ENCODE assay signal across 13 cellular contexts in genomic region chr15:73952171-73952912, GRCh38. TPM values are rescaled to one million over a fixed set of nuclear protein-coding genes. Genes with fewer than 3 reads are reported as not detected.
DNase-seq lines count a peak whose midpoint lies in the region; ATAC-seq and TF ChIP-seq lines count a peak whose summit lies in the region.
"Had no signal": no experiment of that assay in that cellular context is flagged by ENCODE, and none has a peak within 500 bp of the region (broad histone marks: within the 10 kb centered on the region; RNA-seq: fewer than 3 reads in every experiment).

No MANE protein-coding gene starts in this region.

- DNase-seq in activated CD8-positive, alpha-beta memory T cell treated with anti-CD3 and anti-CD28 coated beads, Interleukin-2, amount 10 ng/mL, durations not matched to agents 7 days and 5 days, result no peak
- no peak for DNase-seq in activated CD8-positive, alpha-beta memory T cell treated with anti-CD3 and anti-CD28 coated beads for 24 hours
- no peak for DNase-seq in esophagus squamous epithelium (lab: John Stamatoyannopoulos, UW)
- DNase-seq in neural progenitor cell (ENCODE audit: low spot score), result no peak
- DNase-seq in tibial artery, result peak in 1 of 2 donors; percentile 72
- no peak for DNase-seq in HK-2 (ENCODE audit: unreplicated experiment)
- DNase-seq in GM10266 (ENCODE audit: extremely low spot score), result no peak
- DNase-seq: activated T-cell treated with anti-CD3 and anti-CD28 coated beads, Interleukin-2, amount 50 U/mL, for 24 hours; foreskin melanocyte; NCI-H2171 treated with DMSO at 0.1 percent for 48 hours had no signal

- peaks cover 0 to 18% (median 0%) of the 10 kb centered on the region in 3 donors for H3K36me3 ChIP-seq in esophagus squamous epithelium
- no peaks in the 10 kb centered on the region for H3K36me3 ChIP-seq in neural progenitor cell
- H3K36me3 ChIP-seq in tibial artery, result peaks cover 12 to 26% (median 25%) of the 10 kb centered on the region in 3 donors

- H3K79me2 ChIP-seq in neural progenitor cell (ENCODE audit: low read depth), result no peaks in the 10 kb centered on the region

- peak overlapping the region; percentile 35 for H3K27ac Mint-ChIP-seq in activated CD8-positive, alpha-beta memory T cell treated with anti-CD3 and anti-CD28 coated beads, Interleukin-2, amount 10 ng/mL, durations not matched to agents 7 days and 5 days
- H3K27ac Mint-ChIP-seq in neural progenitor cell, result peak overlapping the region; percentile 76
- H3K27ac Mint-ChIP-seq: activated T-cell treated with anti-CD3 and anti-CD28 coated beads, Interleukin-2, amount 50 U/mL, for 24 hours had no signal

- WGBS in esophagus squamous epithelium, 2 donors, result 83 to 88% methylated on average over 6 to 10 of the region's 21 CpGs

- H3K27ac ChIP-seq in esophagus squamous epithelium (peak overlapping the region; percentile 75 to 98 (median 89)), neural progenitor cell (no peak overlapping the region), tibial artery (peak overlapping the region; percentile 95 to 97)

- H2AFZ ChIP-seq in neural progenitor cell (replicated peaks), result no peak overlapping the region

- H3K4me3 Mint-ChIP-seq in activated CD8-positive, alpha-beta memory T cell treated with anti-CD3 and anti-CD28 coated beads, Interleukin-2, amount 10 ng/mL, durations not matched to agents 7 days and 5 days, result no peak overlapping the region
- H3K4me3 Mint-ChIP-seq in neural progenitor cell, result peak overlapping the region; percentile 52
- H3K4me3 Mint-ChIP-seq: activated T-cell treated with anti-CD3 and anti-CD28 coated beads, Interleukin-2, amount 50 U/mL, for 24 hours had no signal

- no peak for TF ChIP-seq CTCF in esophagus squamous epithelium (IDR thresholded peaks at IDR 0.05)
- no peak for TF ChIP-seq CTCF in neural progenitor cell (IDR thresholded peaks at IDR 0.05)
- TF ChIP-seq CTCF in tibial artery (IDR thresholded peaks at IDR 0.05), result no peak
- no peak for TF ChIP-seq CTCF in GM10266 (IDR thresholded peaks at IDR 0.05; ENCODE audit: control insufficient read depth, insufficient read depth, low read depth, missing control alignments)

- no peaks in the 10 kb centered on the region for H3K9me3 ChIP-seq in esophagus squamous epithelium
- H3K9me3 ChIP-seq in neural progenitor cell (ENCODE audit: low read depth), result no peaks in the 10 kb centered on the region
- no peaks in the 10 kb centered on the region for H3K9me3 ChIP-seq in tibial artery

- H3K9me3 Mint-ChIP-seq in activated CD8-positive, alpha-beta memory T cell treated with anti-CD3 and anti-CD28 coated beads, Interleukin-2, amount 10 ng/mL, durations not matched to agents 7 days and 5 days (ENCODE audit: low read depth), result no peaks in the 10 kb centered on the region
- no peaks in the 10 kb centered on the region for H3K9me3 Mint-ChIP-seq in neural progenitor cell
- H3K9me3 Mint-ChIP-seq: activated T-cell treated with anti-CD3 and anti-CD28 coated beads, Interleukin-2, amount 50 U/mL, for 24 hours had no signal

- peaks cover 8% of the 10 kb centered on the region for H3F3A ChIP-seq in neural progenitor cell (ENCODE audit: low read depth)

- H3K9ac ChIP-seq in neural progenitor cell, result no peak overlapping the region

- ATAC-seq in activated CD8-positive, alpha-beta memory T cell treated with anti-CD3 and anti-CD28 coated beads, Interleukin-2, amount 10 ng/mL, durations not matched to agents 7 days and 5 days, result no peak
- ATAC-seq in HG03442 (IDR thresholded peaks at IDR 0.05; ENCODE audit: unreplicated experiment), result no peak
- ATAC-seq: HCT116, Panc1 had no signal

- peaks cover 20% of the 10 kb centered on the region for H3K4me1 Mint-ChIP-seq in activated CD8-positive, alpha-beta memory T cell treated with anti-CD3 and anti-CD28 coated beads, Interleukin-2, amount 10 ng/mL, durations not matched to agents 7 days and 5 days
- H3K4me1 Mint-ChIP-seq in neural progenitor cell, result peaks cover 35% of the 10 kb centered on the region

- H4K20me1 ChIP-seq in neural progenitor cell (ENCODE audit: low read depth), result peaks cover 20% of the 10 kb centered on the region

- H3K4me3 ChIP-seq in esophagus squamous epithelium, result no peak overlapping the region
- H3K4me3 ChIP-seq in neural progenitor cell, result no peak overlapping the region
- no peak overlapping the region for H3K4me3 ChIP-seq in tibial artery

- H3K27me3 ChIP-seq in esophagus squamous epithelium, result no peaks in the 10 kb centered on the region
- H3K27me3 ChIP-seq in neural progenitor cell, result no peaks in the 10 kb centered on the region
- no peaks in the 10 kb centered on the region for H3K27me3 ChIP-seq in tibial artery

- H3K4me1 ChIP-seq in esophagus squamous epithelium (peaks cover 10 to 51% (median 24%) of the 10 kb centered on the region in 3 donors), neural progenitor cell (peaks cover 8% of the 10 kb centered on the region), tibial artery (peaks cover 15 to 53% (median 39%) of the 10 kb centered on the region in 4 donors)

- intact Hi-C loops in esophagus squamous epithelium (cut with DNase I), result no loop called here
- intact Hi-C loops in tibial artery (cut with DNase I; ENCODE audit: low total_unique reads), result no loop called here

- no peak overlapping the region for H3K4me2 ChIP-seq in neural progenitor cell

- no peaks in the 10 kb centered on the region for H3K36me3 Mint-ChIP-seq in activated CD8-positive, alpha-beta memory T cell treated with anti-CD3 and anti-CD28 coated beads, Interleukin-2, amount 10 ng/mL, durations not matched to agents 7 days and 5 days
- H3K36me3 Mint-ChIP-seq in neural progenitor cell, result no peaks in the 10 kb centered on the region

- TF ChIP-seq POLR2A in esophagus squamous epithelium (IDR thresholded peaks at IDR 0.05), result no peak

- CTCF ChIA-PET in activated CD8-positive, alpha-beta memory T cell treated with anti-CD3 and anti-CD28 coated beads, Interleukin-2, amount 10 ng/mL, durations not matched to agents 7 days and 5 days (lab: Charles Lee), result interaction anchor here (1.1 to 7.8 kb wide), 12 partner anchors 15 to 1091 kb away, joined by 3 to 175 read pairs (median 6); partner anchors contain the start of gene STOML1

- no peaks in the 10 kb centered on the region for H3K27me3 Mint-ChIP-seq in activated CD8-positive, alpha-beta memory T cell treated with anti-CD3 and anti-CD28 coated beads, Interleukin-2, amount 10 ng/mL, durations not matched to agents 7 days and 5 days
- H3K27me3 Mint-ChIP-seq in neural progenitor cell (ENCODE audit: insufficient read depth, low read depth), result peaks cover 9% of the 10 kb centered on the region
- H3K27me3 Mint-ChIP-seq: activated T-cell treated with anti-CD3 and anti-CD28 coated beads, Interleukin-2, amount 50 U/mL, for 24 hours had no signal

RNA-seq across cellular contexts. Expression of gene LOXL1, which starts 26.1 kb away (rescaled TPM):
- total RNA-seq in activated CD8-positive, alpha-beta memory T cell treated with anti-CD3 and anti-CD28 coated beads, Interleukin-2, amount 10 ng/mL, durations not matched to agents 7 days and 5 days, result 1 to 10 TPM; 1.8 to 8.6 TPM
- 1 to 10 TPM; 4.3 to 7.7 (median 6.3) TPM for total RNA-seq in esophagus squamous epithelium
- total RNA-seq in neural progenitor cell (ENCODE audit: low replicate concordance), result 5.3 and 28.1 TPM in 2 replicates

RNA-seq across cellular contexts. Expression of gene STOML1, which starts 39.8 kb away (rescaled TPM):
- 1 to 10 TPM; 7.9 to 8.6 TPM for total RNA-seq in activated CD8-positive, alpha-beta memory T cell treated with anti-CD3 and anti-CD28 coated beads, Interleukin-2, amount 10 ng/mL, durations not matched to agents 7 days and 5 days
- total RNA-seq in esophagus squamous epithelium (10 to 100 TPM in 2 of 4 donors, 1 to 10 TPM in 2; 8.3 to 14.8 (median 11.1) TPM), neural progenitor cell (ENCODE audit: low replicate concordance) (2.0 and 4.7 TPM in 2 replicates)

RNA-seq across cellular contexts. Expression of gene PML, which starts 42.2 kb away (rescaled TPM):
- 100 to 1,000 TPM; 104 to 152 TPM for total RNA-seq in activated CD8-positive, alpha-beta memory T cell treated with anti-CD3 and anti-CD28 coated beads, Interleukin-2, amount 10 ng/mL, durations not matched to agents 7 days and 5 days
- 10 to 100 TPM; 34.0 to 52.3 (median 44.5) TPM for total RNA-seq in esophagus squamous epithelium
- 15.3 and 18.0 TPM in 2 replicates for total RNA-seq in neural progenitor cell (ENCODE audit: low replicate concordance)
